In the genomic region with DNA sequence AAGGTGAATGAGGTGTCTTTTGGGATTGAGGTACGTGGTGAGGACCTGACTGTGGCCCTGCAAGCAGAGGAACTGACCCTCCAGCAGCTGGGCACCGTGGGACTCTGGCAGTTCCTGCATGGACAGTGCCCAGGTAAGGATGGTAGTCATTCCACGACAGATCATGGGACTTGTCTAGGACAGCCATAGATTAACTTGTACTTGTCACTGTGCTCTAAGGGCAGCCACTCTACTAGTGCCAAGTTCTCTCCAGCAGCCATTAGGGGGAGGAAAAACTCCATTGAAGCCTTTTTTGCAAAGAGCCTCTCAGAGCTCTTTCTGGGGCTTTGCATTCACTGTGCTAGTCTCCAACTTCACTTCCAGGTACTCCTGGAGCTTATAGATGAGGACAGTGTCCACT, we compare ENCODE assay signal across 17 cellular contexts. TPM values are rescaled to one million over a fixed set of nuclear protein-coding genes. Genes with fewer than 3 reads are reported as not detected.
DNase-seq lines count a peak whose midpoint lies in the region; ATAC-seq, FAIRE-seq and TF ChIP-seq lines count a peak whose summit lies in the region.
"Had no signal": no experiment of that assay in that cellular context is flagged by ENCODE, and none has a peak within 500 bp of the region (broad histone marks: within the 10 kb centered on the region; RNA-seq: fewer than 3 reads in every experiment).

No MANE protein-coding gene starts in this region.

- POLR2A ChIA-PET in GM12878 (lab: Charles Lee), result no interaction called here

- no peak for TF ChIP-seq EP300 in GM12878 (IDR thresholded peaks at IDR 0.05; ENCODE audit: borderline replicate concordance in 1 of 2, control insufficient read depth in 1 of 2, low read depth in 2 of 2, low read length in 2 of 2)

- BruUV-seq in GM12878 (replicated peaks; lab: Mats Ljungman, UMichigan), result no TSS peak

- no peaks in the 10 kb centered on the region for H3K27me3 ChIP-seq in DOHH2 (ENCODE audit: control insufficient read depth, low read length)
- no peaks in the 10 kb centered on the region for H3K27me3 ChIP-seq in GM12878 (replicated peaks in 1 of 2; ENCODE audit: control insufficient read depth in 2 of 2, insufficient read depth in 2 of 2, low read length in 1 of 2)
- H3K27me3 ChIP-seq: right lobe of liver, uterus had no signal

- no peak for TF ChIP-seq POLR2A in GM12878 (IDR thresholded peaks at IDR 0.05; ENCODE audit: low read depth, low read length)

- no peaks in the 10 kb centered on the region for H3K9me2 ChIP-seq in DOHH2 (replicated peaks; ENCODE audit: control insufficient read depth, low read length)

- H2AFZ ChIP-seq in GM12878 (ENCODE audit: control insufficient read depth, low read depth, low read length), result no peak overlapping the region

- intact Hi-C loops in GM12878 (cut with micrococcal nuclease; ENCODE audit: unreplicated experiment) (no loop called here), left cardiac atrium (cut with DNase I) (no loop called here)

- 94% methylated on average over 3 of the region's 3 CpGs for WGBS in GM12878 (ENCODE audit: insufficient coverage, insufficient replicate concordance, low lambda C conversion rate, missing lambda C conversion rate)

- no peak for DNase-seq in HFF-Myc (ENCODE audit: extremely low read depth, low read depth)
- DNase-seq in GM12878 (ENCODE audit: low read depth, low spot score), result no peak
- no peak for DNase-seq in left cardiac atrium
- DNase-seq in NCI-H1092 (lab: John Stamatoyannopoulos, UW), result no peak
- DNase-seq in AG20443 (ENCODE audit: low spot score), result no peak
- DNase-seq in NCI-H2081 treated with DMSO at 0.1 percent for 48 hours (lab: John Stamatoyannopoulos, UW), result no peak
- DNase-seq: activated CD4-positive, CD25-positive, alpha-beta regulatory T cell treated with anti-CD3 and anti-CD28 coated beads, Interleukin-2, amount 50 U/mL, for 72 hours; C1 segment of cervical spinal cord; EL; NCI-H2107; right lobe of liver; stimulated activated CD4-positive, alpha-beta T cell treated with anti-CD3 and anti-CD28 coated beads, Interleukin-4, amount 100 ng/mL, for 1 hour; uterus had no signal

- H3K4me2 ChIP-seq in DOHH2 (ENCODE audit: low read length) (no peak overlapping the region), GM12878 (ENCODE audit: control insufficient read depth, insufficient read depth) (no peak overlapping the region)

- no peak overlapping the region for H3K4me3 ChIP-seq in DOHH2 (ENCODE audit: low read length)
- H3K4me3 ChIP-seq in HFF-Myc (replicated peaks; ENCODE audit: low read depth, low read length), result no peak overlapping the region
- no peak overlapping the region for H3K4me3 ChIP-seq in GM12878
- H3K4me3 ChIP-seq: right lobe of liver, uterus had no signal

- FAIRE-seq in GM12878 (lab: Jason Lieb, UNC), result no peak
- FAIRE-seq: GM19239 had no signal

- ATAC-seq in GM12878, result no peak
- peak; percentile 40 to 56 for ATAC-seq in left cardiac atrium
- ATAC-seq in HG03342 (IDR thresholded peaks at IDR 0.05; ENCODE audit: unreplicated experiment), result no peak
- ATAC-seq: esophagus mucosa had no signal

- H3K27ac ChIP-seq in DOHH2 (ENCODE audit: low read depth, low read length), result no peak overlapping the region
- no peak overlapping the region for H3K27ac ChIP-seq in GM12878 (ENCODE audit: control insufficient read depth, insufficient read depth)
- H3K27ac ChIP-seq: right lobe of liver, uterus had no signal

- H4K20me1 ChIP-seq in DOHH2 (ENCODE audit: control insufficient read depth, insufficient read depth, low read depth, low read length) (no peaks in the 10 kb centered on the region), GM12878 (ENCODE audit: control insufficient read depth, insufficient read depth) (no peaks in the 10 kb centered on the region)

- peaks cover 6% of the 10 kb centered on the region; the same call in 1 of the 2 replicates for H3F3A ChIP-seq in DOHH2 (ENCODE audit: control insufficient read depth, insufficient read depth)

- RAD21 ChIA-PET in GM12878 (lab: Charles Lee; ENCODE audit: unreplicated experiment), result no interaction called here

- TF ChIP-seq CTCF in DOHH2 (IDR thresholded peaks at IDR 0.05; ENCODE audit: low read depth, low read length, poor library complexity, severe bottlenecking), result peak; percentile 9
- peak; percentile 15 for TF ChIP-seq CTCF in HFF-Myc (IDR thresholded peaks at IDR 0.05; ENCODE audit: low read depth, low read length, missing control alignments)
- TF ChIP-seq CTCF in GM12878 (IDR thresholded peaks at IDR 0.05 in 2 of 3, conservative IDR thresholded peaks at IDR 0.05 in 1 of 3; ENCODE audit: control insufficient read depth in 2 of 3, extremely low read depth in 1 of 3, insufficient read depth in 1 of 3, low read depth in 3 of 3, low read length in 3 of 3), result no peak; a peak in 1 of 6 replicates

- CTCF ChIA-PET in GM12878 (lab: Yijun Ruan, JAX), result interaction anchor here (0.6 to 1.2 kb wide), 3 partner anchors 19 to 373 kb away, joined by 3 to 4 read pairs (median 4); a partner anchor contains a TSS

- H3K36me3 ChIP-seq in DOHH2 (ENCODE audit: control insufficient read depth, low read length), result peaks cover 59% of the 10 kb centered on the region
- H3K36me3 ChIP-seq in GM12878 (ENCODE audit: control insufficient read depth in 2 of 2, insufficient read depth in 2 of 2, low read length in 1 of 2), result peaks cover 8 to 27% of the 10 kb centered on the region in 2 experiments
- H3K36me3 ChIP-seq: uterus had no signal

- H3K79me2 ChIP-seq in DOHH2 (ENCODE audit: control insufficient read depth, low read length), result no peaks in the 10 kb centered on the region
- no peaks in the 10 kb centered on the region for H3K79me2 ChIP-seq in GM12878 (ENCODE audit: control insufficient read depth, insufficient read depth, low read length)

- no peak overlapping the region for H3K9ac ChIP-seq in GM12878 (ENCODE audit: control insufficient read depth, insufficient read depth, low read length)

- no peaks in the 10 kb centered on the region for H3K4me1 ChIP-seq in DOHH2 (ENCODE audit: control insufficient read depth, low read length)
- H3K4me1 ChIP-seq in GM12878 (ENCODE audit: control insufficient read depth, insufficient read depth, low read length), result no peaks in the 10 kb centered on the region
- H3K4me1 ChIP-seq: uterus had no signal

- no peaks in the 10 kb centered on the region for H3K9me3 ChIP-seq in DOHH2 (ENCODE audit: control insufficient read depth, insufficient read depth, low read length)
- H3K9me3 ChIP-seq in GM12878 (replicated peaks; ENCODE audit: control insufficient read depth, insufficient read depth, low read length), result no peaks in the 10 kb centered on the region
- H3K9me3 ChIP-seq: right lobe of liver, uterus had no signal

- in situ Hi-C loops in GM12878 (cut with MboI), result no loop called here

- peak; percentile 21; the same call in 1 of the 2 replicates for TF ChIP-seq RAD21 in GM12878 (IDR thresholded peaks at IDR 0.05; ENCODE audit: insufficient read depth, low read depth, low read length)

- SMC1A ChIA-PET in GM12878 (lab: Charles Lee; ENCODE audit: uncharacterized antibody, unreplicated experiment), result no interaction called here

TF ChIP-seq in GM12878, 131 proteins besides CTCF, POLR2A, EP300 and RAD21:
- TF ChIP-seq, protein P1, sequence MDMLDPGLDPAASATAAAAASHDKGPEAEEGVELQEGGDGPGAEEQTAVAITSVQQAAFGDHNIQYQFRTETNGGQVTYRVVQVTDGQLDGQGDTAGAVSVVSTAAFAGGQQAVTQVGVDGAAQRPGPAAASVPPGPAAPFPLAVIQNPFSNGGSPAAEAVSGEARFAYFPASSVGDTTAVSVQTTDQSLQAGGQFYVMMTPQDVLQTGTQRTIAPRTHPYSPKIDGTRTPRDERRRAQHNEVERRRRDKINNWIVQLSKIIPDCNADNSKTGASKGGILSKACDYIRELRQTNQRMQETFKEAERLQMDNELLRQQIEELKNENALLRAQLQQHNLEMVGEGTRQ (IDR thresholded peaks at IDR 0.05; ENCODE audit: borderline replicate concordance, low read depth, low read length), result no peak
- TF ChIP-seq FOXM1 (IDR thresholded peaks at IDR 0.05; ENCODE audit: low read depth, low read length) (no peak), POLR2AphosphoS2 (IDR thresholded peaks at IDR 0.05; ENCODE audit: low read depth, low read length) (no peak)

RNA-seq across cellular contexts. Expression of a gene that starts 20.4 kb away (rescaled TPM):
- 17.4 and 18.4 TPM in 2 replicates for total RNA-seq in GM12878 (2013; cell fraction: nucleolus; rRNA removed)
- 32.3 and 34.4 TPM in 2 replicates for total RNA-seq in GM12878 (2014; rRNA removed)
- 38.4 and 40.3 TPM in 2 replicates for total RNA-seq in GM12878 (2014; rRNA removed; fragmentation: Illumina TruSeq; extraction: Trizol)
- 27.9 and 30.3 TPM in 2 replicates for total RNA-seq in GM12878 (2021)
- 22.4 TPM for polyA plus RNA-seq in GM12878 (2011; ENCODE audit: low read depth)
- polyA plus RNA-seq in GM12878 (2011; rRNA removed), result 59.2 and 79.7 TPM in 2 replicates
- polyA plus RNA-seq in GM12878 (2011; cell fraction: cytosol; rRNA removed), result 27.5 and 33.6 TPM in 2 replicates
- 32.4 and 36.3 TPM in 2 replicates for polyA plus RNA-seq in GM12878 (2011; cell fraction: nucleus; rRNA removed)
- polyA plus RNA-seq in GM12878 (2012), result 27.1 and 31.5 TPM in 2 replicates
- polyA plus RNA-seq in GM12878 (2014; fragmentation: Illumina TruSeq; extraction: Trizol), result 43.0 and 43.6 TPM in 2 replicates
- 10 to 100 TPM; 24.6 to 31.7 TPM for polyA plus RNA-seq in GM12878 (2014; fragmentation: Nextera tagmentation; extraction: Ambion mirVana)
- polyA plus RNA-seq in GM12878 (2014; rRNA removed), result 33.5 and 36.8 TPM in 2 replicates
- 10 to 100 TPM; 26.9 to 27.9 TPM for polyA plus RNA-seq in GM12878 (2016; fragmentation: Nextera tagmentation; extraction: Ambion mirVana)
- polyA minus RNA-seq in GM12878 (2011; rRNA and poly(A)+ RNA removed), result 11.8 and 12.0 TPM in 2 replicates
- 7.2 and 8.4 TPM in 2 replicates for polyA minus RNA-seq in GM12878 (2011; cell fraction: cytosol; rRNA and poly(A)+ RNA removed)
- polyA minus RNA-seq in GM12878 (2011; cell fraction: nucleus; rRNA and poly(A)+ RNA removed), result 10.2 and 17.5 TPM in 2 replicates
- total RNA-seq in left cardiac atrium, result 10 to 100 TPM; 16.6 to 20.5 TPM

RNA-seq across cellular contexts. Expression of a gene that starts 21.6 kb away (rescaled TPM):
- 18.2 and 19.5 TPM in 2 replicates for total RNA-seq in GM12878 (2013; cell fraction: nucleolus; rRNA removed)
- 3.9 TPM in 2 replicates for total RNA-seq in GM12878 (2014; rRNA removed)
- 2.3 and 2.8 TPM in 2 replicates for total RNA-seq in GM12878 (2014; rRNA removed; fragmentation: Illumina TruSeq; extraction: Trizol)
- total RNA-seq in GM12878 (2021), result 6.3 and 7.0 TPM in 2 replicates
- 1.3 TPM for polyA plus RNA-seq in GM12878 (2011; ENCODE audit: low read depth)
- polyA plus RNA-seq in GM12878 (2011; rRNA removed), result 2.1 and 3.4 TPM in 2 replicates
- polyA plus RNA-seq in GM12878 (2011; cell fraction: cytosol; rRNA removed), result 2.4 and 2.9 TPM in 2 replicates
- 8.1 and 11.5 TPM in 2 replicates for polyA plus RNA-seq in GM12878 (2011; cell fraction: nucleus; rRNA removed)
- 2.2 and 3.8 TPM in 2 replicates for polyA plus RNA-seq in GM12878 (2012)
- 3.6 and 4.0 TPM in 2 replicates for polyA plus RNA-seq in GM12878 (2014; fragmentation: Illumina TruSeq; extraction: Trizol)
- polyA plus RNA-seq in GM12878 (2014; fragmentation: Nextera tagmentation; extraction: Ambion mirVana), result under 1 TPM; 0.60 to 0.93 TPM
- polyA plus RNA-seq in GM12878 (2014; rRNA removed), result 3.2 and 4.3 TPM in 2 replicates
- 1 to 10 TPM; 1.9 to 2.2 TPM for polyA plus RNA-seq in GM12878 (2016; fragmentation: Nextera tagmentation; extraction: Ambion mirVana)
- polyA minus RNA-seq in GM12878 (2011; rRNA and poly(A)+ RNA removed), result 8.0 and 10.3 TPM in 2 replicates
- polyA minus RNA-seq in GM12878 (2011; cell fraction: cytosol; rRNA and poly(A)+ RNA removed), result 1.7 and 2.4 TPM in 2 replicates
- 5.1 and 10.2 TPM in 2 replicates for polyA minus RNA-seq in GM12878 (2011; cell fraction: nucleus; rRNA and poly(A)+ RNA removed)
- total RNA-seq in left cardiac atrium, result 10 to 100 TPM; 20.9 to 26.4 TPM

Comparison
In these comparisons a context has a peak if more than half of its experiments do, and no peak if none do; other contexts are left out.
1. CTCF ChIP-seq: peak in DOHH2 (single experiment) and HFF-Myc (single experiment); none in GM12878 (0 of 3).
2. ATAC-seq: peak in left cardiac atrium (2 of 2); none in GM12878 (single experiment) and HG03342 (single experiment).